Comparison of ENCODE assay signal across 20 cellular contexts in genomic region chr13:24209138-24209537, GRCh38. TPM values are rescaled to one million over a fixed set of nuclear protein-coding genes. Genes with fewer than 3 reads are reported as not detected.
DNase-seq lines count a peak whose midpoint lies in the region; ATAC-seq, FAIRE-seq and TF ChIP-seq lines count a peak whose summit lies in the region.
"Had no signal": no experiment of that assay in that cellular context is flagged by ENCODE, and none has a peak within 500 bp of the region (broad histone marks: within the 10 kb centered on the region; RNA-seq: fewer than 3 reads in every experiment).

No MANE protein-coding gene starts in this region.

- peak overlapping the region; percentile 27; the same call in 1 of the 2 replicates for H3K4me2 ChIP-seq in BLaER1
- no peak overlapping the region for H3K4me2 ChIP-seq in K562 (ENCODE audit: insufficient read depth, low read length)

- H3K27ac Mint-ChIP-seq in activated CD4-positive, alpha-beta T cell treated with anti-CD3 and anti-CD28 coated beads, Interleukin-2, amount 10 ng/mL, durations not matched to agents 24 days and 14 days, result no peak overlapping the region
- H3K27ac Mint-ChIP-seq: CD4-positive, CD25-positive, alpha-beta regulatory T cell; H9; HFFc6 had no signal

- H3K9ac ChIP-seq in BLaER1 (no peak overlapping the region), K562 (ENCODE audit: insufficient read depth in 1 of 2, low read depth in 2 of 2, low read length in 2 of 2) (no peak overlapping the region)

- BruUV-seq in K562 (replicated peaks; lab: Mats Ljungman, UMichigan), result no TSS peak

- TF ChIP-seq RAD21 in K562 (CRISPR knock-in tag; conservative IDR thresholded peaks at IDR 0.05 in 1 of 2, IDR thresholded peaks at IDR 0.05 in 1 of 2), result no peak

- H4K20me1 ChIP-seq in BLaER1 (no peaks in the 10 kb centered on the region), K562 (replicated peaks; ENCODE audit: control insufficient read depth, insufficient read depth, low read length) (no peaks in the 10 kb centered on the region)

- ATAC-seq in K562 (no peak), GM19395 (IDR thresholded peaks at IDR 0.05; ENCODE audit: unreplicated experiment) (no peak), HG03175 (IDR thresholded peaks at IDR 0.05; ENCODE audit: unreplicated experiment) (no peak)

- in situ Hi-C loops in K562 (cut with MboI), result loop anchor here (25.0 kb wide), 1 partner anchor 297 kb away; no protein-coding TSS in a partner anchor

- peaks cover 23% of the 10 kb centered on the region for H3K4me1 Mint-ChIP-seq in activated CD4-positive, alpha-beta T cell treated with anti-CD3 and anti-CD28 coated beads, Interleukin-2, amount 10 ng/mL, durations not matched to agents 24 days and 14 days

- intact Hi-C loops in K562 (cut with micrococcal nuclease), result no loop called here
- intact Hi-C loops in activated CD4-positive, alpha-beta T cell treated with anti-CD3 and anti-CD28 coated beads, Interleukin-2, amount 10 ng/mL, durations not matched to agents 24 days and 14 days (cut with micrococcal nuclease), result loop anchor here (5.0 kb wide), 1 partner anchor 47 kb away; the partner anchor contains the start of gene SPATA13

- peaks cover 15% of the 10 kb centered on the region for H3K27me3 Mint-ChIP-seq in activated CD4-positive, alpha-beta T cell treated with anti-CD3 and anti-CD28 coated beads, Interleukin-2, amount 10 ng/mL, durations not matched to agents 24 days and 14 days

- WGBS in K562 (ENCODE audit: insufficient coverage, low coverage, missing lambda C conversion rate), result 0% methylated on average over 5 of the region's 5 CpGs

- H3K9me3 Mint-ChIP-seq in activated CD4-positive, alpha-beta T cell treated with anti-CD3 and anti-CD28 coated beads, Interleukin-2, amount 10 ng/mL, durations not matched to agents 24 days and 14 days, result no peaks in the 10 kb centered on the region
- H3K9me3 Mint-ChIP-seq: H9, HFFc6 had no signal

- POLR2A ChIA-PET in K562 (lab: Yijun Ruan, JAX), result interaction anchor here (0.6 kb wide), 1 partner anchor 520 kb away, joined by 3 read pairs; no protein-coding TSS in a partner anchor

- peaks cover 29% of the 10 kb centered on the region for H3K4me1 ChIP-seq in BLaER1
- no peaks in the 10 kb centered on the region for H3K4me1 ChIP-seq in K562 (replicated peaks in 1 of 2; ENCODE audit: control insufficient read depth in 2 of 2, insufficient read depth in 2 of 2, low read length in 2 of 2)
- peaks cover 6 to 17% of the 10 kb centered on the region in 2 donors for H3K4me1 ChIP-seq in muscle layer of duodenum (ENCODE audit: control insufficient read depth in 1 of 2, insufficient read depth in 2 of 2, low read length in 2 of 2)

- H3K27me3 ChIP-seq in BLaER1 (no peaks in the 10 kb centered on the region), K562 (ENCODE audit: control insufficient read depth in 2 of 2, insufficient read depth in 2 of 2, low read length in 2 of 2) (no peaks in the 10 kb centered on the region), muscle layer of duodenum (ENCODE audit: low read depth, low read length) (no peaks in the 10 kb centered on the region)

- FAIRE-seq in K562 (lab: Jason Lieb, UNC), result no peak
- FAIRE-seq: A204.1, G401.6, GM12891, HTR-8/SVneo had no signal

- no peaks in the 10 kb centered on the region for H3K79me2 ChIP-seq in K562 (ENCODE audit: control insufficient read depth, insufficient read depth, low read length)

- no peaks in the 10 kb centered on the region for H3K9me1 ChIP-seq in K562 (ENCODE audit: control insufficient read depth, insufficient read depth, low read length)

- no peak for TF ChIP-seq CTCF in K562 (IDR thresholded peaks at IDR 0.05 in 2 of 3, conservative IDR thresholded peaks at IDR 0.05 in 1 of 3; ENCODE audit: insufficient read depth in 2 of 3, low read depth in 1 of 3, low read length in 3 of 3)

- CTCF ChIA-PET in K562 (lab: Yijun Ruan, JAX; ENCODE audit: low intra/inter-chr PET ratio), result no interaction called here

- no peak for DNase-seq in K562 (ENCODE audit: extremely low read depth in 1 of 4, low spot score in 3 of 4)
- no peak for DNase-seq in activated CD4-positive, alpha-beta T cell treated with anti-CD3 and anti-CD28 coated beads, Interleukin-2, amount 10 ng/mL, durations not matched to agents 24 days and 14 days
- DNase-seq in ecto neural progenitor cell (ENCODE audit: low spot score), result no peak
- DNase-seq: CD4-positive, CD25-positive, alpha-beta regulatory T cell; DMS 273 treated with DMSO at 0.1 percent for 48 hours; DMS79 treated with DMSO at 0.1 percent for 48 hours; EL; GOT3; H9; HFFc6; Kasumi-1; KBM-7 had no signal

- TF ChIP-seq EP300 in K562 (IDR thresholded peaks at IDR 0.05; ENCODE audit: low read length), result no peak

- H3K4me3 Mint-ChIP-seq in activated CD4-positive, alpha-beta T cell treated with anti-CD3 and anti-CD28 coated beads, Interleukin-2, amount 10 ng/mL, durations not matched to agents 24 days and 14 days, result no peak overlapping the region
- H3K4me3 Mint-ChIP-seq: CD4-positive, CD25-positive, alpha-beta regulatory T cell; H9; HFFc6 had no signal

- no peaks in the 10 kb centered on the region for H3K36me3 Mint-ChIP-seq in activated CD4-positive, alpha-beta T cell treated with anti-CD3 and anti-CD28 coated beads, Interleukin-2, amount 10 ng/mL, durations not matched to agents 24 days and 14 days (ENCODE audit: low read depth)

- H2AFZ ChIP-seq in K562 (ENCODE audit: low read depth, low read length), result no peak overlapping the region

- H3K36me3 ChIP-seq in BLaER1, result no peaks in the 10 kb centered on the region
- no peaks in the 10 kb centered on the region for H3K36me3 ChIP-seq in K562 (ENCODE audit: control insufficient read depth, insufficient read depth, low read length)
- no peaks in the 10 kb centered on the region for H3K36me3 ChIP-seq in muscle layer of duodenum (ENCODE audit: control insufficient read depth in 1 of 2, insufficient read depth in 2 of 2, low read length in 2 of 2)

- H3K4me3 ChIP-seq in BLaER1, result no peak overlapping the region
- H3K4me3 ChIP-seq in K562, result no peak overlapping the region
- H3K4me3 ChIP-seq in muscle layer of duodenum (ENCODE audit: low read depth in 1 of 2, low read length in 2 of 2), result no peak overlapping the region

- TF ChIP-seq POLR2A in K562 (conservative IDR thresholded peaks at IDR 0.05), result no peak

- 0 out of 2 replicates have a peak, but pooled peaks cover 4% of the 10 kb centered on the region for H3K9me3 ChIP-seq in BLaER1
- H3K9me3 ChIP-seq in K562 (replicated peaks; ENCODE audit: control insufficient read depth, insufficient read depth, low read depth, low read length), result no peaks in the 10 kb centered on the region
- no peaks in the 10 kb centered on the region for H3K9me3 ChIP-seq in muscle layer of duodenum (ENCODE audit: control insufficient read depth in 1 of 2, low read length in 2 of 2)

- H3K27ac ChIP-seq in BLaER1 (no peak overlapping the region), K562 (ENCODE audit: extremely low read depth, low read depth, low read length) (no peak overlapping the region), muscle layer of duodenum (ENCODE audit: low read length) (peak overlapping the region; percentile 19)

TF ChIP-seq in K562, 482 proteins besides CTCF, POLR2A, EP300 and RAD21:
- TF ChIP-seq NELFE (IDR thresholded peaks at IDR 0.05; ENCODE audit: insufficient read depth, insufficient read length) (no peak), ZNF316 (IDR thresholded peaks at IDR 0.05) (0 out of 2 replicates have a peak, but pooled peaks have one; percentile 7)

RNA-seq across cellular contexts. Expression of gene SPATA13, which starts 48.6 kb away (rescaled TPM):
- total RNA-seq in K562 (2011; cell fraction: chromatin; rRNA removed; ENCODE audit: low replicate concordance), result 1.9 and 2.0 TPM in 2 replicates
- 1.8 TPM in 2 replicates for total RNA-seq in K562 (2011; cell fraction: nucleolus; rRNA removed)
- 0.38 and 0.44 TPM in 2 replicates for total RNA-seq in K562 (2011; cell fraction: nucleoplasm; rRNA removed)
- total RNA-seq in K562 (2014; rRNA removed), result 0.08 and 0.09 TPM in 2 replicates
- 0.03 and 0.29 TPM in 2 replicates for total RNA-seq in K562 (2014; rRNA removed; fragmentation: Illumina TruSeq; extraction: Trizol)
- total RNA-seq in K562 (2015; rRNA removed; fragmentation: Illumina TruSeq; extraction: Trizol), result 0.04 and 0.14 TPM in 2 replicates
- 0.25 and 0.42 TPM in 2 replicates for total RNA-seq in K562 (2021)
- 0.03 and 0.99 TPM in 2 replicates for polyA plus RNA-seq in K562 (2011; rRNA removed)
- 0.01 and 0.22 TPM in 2 replicates for polyA plus RNA-seq in K562 (2011; cell fraction: cytosol; rRNA removed)
- polyA plus RNA-seq in K562 (2011; cell fraction: nucleus; rRNA removed), result 0.14 and 0.24 TPM in 2 replicates
- 0.06 and 0.13 TPM in 2 replicates for polyA plus RNA-seq in K562 (2012)
- 0.19 and 0.21 TPM in 2 replicates for polyA plus RNA-seq in K562 (2014; fragmentation: Illumina TruSeq; extraction: Trizol)
- polyA plus RNA-seq in K562 (2014; fragmentation: Nextera tagmentation; extraction: Ambion mirVana), result not detected
- polyA plus RNA-seq in K562 (2014; rRNA removed), result 0.08 and 0.18 TPM in 2 replicates
- 0.27 and 0.91 TPM in 2 replicates for polyA minus RNA-seq in K562 (2011; rRNA and poly(A)+ RNA removed)
- 0.19 and 1.2 TPM in 2 replicates for polyA minus RNA-seq in K562 (2011; cell fraction: cytosol; rRNA and poly(A)+ RNA removed)
- polyA minus RNA-seq in K562 (2011; cell fraction: nucleus; rRNA and poly(A)+ RNA removed), result 0.67 and 0.78 TPM in 2 replicates
- total RNA-seq in activated CD4-positive, alpha-beta T cell treated with anti-CD3 and anti-CD28 coated beads, Interleukin-2, amount 10 ng/mL, durations not matched to agents 24 days and 14 days, result 41.9 and 43.6 TPM in 2 replicates

Comparison
In these comparisons a context has a peak if more than half of its experiments do, and no peak if none do; other contexts are left out.
1. RNA of gene SPATA13, which starts 48.6 kb away (total RNA-seq): 41.9 to 43.6 TPM in activated CD4-positive, alpha-beta T cell treated with anti-CD3 and anti-CD28 coated beads, Interleukin-2, amount 10 ng/mL, durations not matched to agents 24 days and 14 days; 0.03 to 2.0 TPM in K562; every median in the first group is over 10 times any median in the second.